ENCODE assay signal across 25 cellular contexts in genomic region chr10:100923580-100923979, GRCh38.
"Had no signal": no experiment of that assay in that cellular context is flagged by ENCODE, and none has a peak within 500 bp of the region (broad histone marks: within the 10 kb centered on the region; RNA-seq: fewer than 3 reads in every experiment).

No MANE protein-coding gene starts in this region.

- H3K9me3 ChIP-seq: ovary, psoas muscle, tibial artery had no signal

- ATAC-seq: activated T-cell treated with anti-CD3 and anti-CD28 coated beads, Interleukin-2, amount 50 U/mL, for 72 hours; foreskin keratinocyte; left ventricle myocardium superior; natural killer cell treated with Interleukin-12 subunit alpha and Interleukin-12 subunit beta and Interleukin-15 and Interleukin-18, amount 100 ng/mL, for 72 hours; psoas muscle; right cardiac atrium had no signal

- H3K9me3 Mint-ChIP-seq: activated naive CD4-positive, alpha-beta T cell treated with anti-CD3 and anti-CD28 coated beads for 36 hours; activated naive CD8-positive, alpha-beta T cell treated with anti-CD3 and anti-CD28 coated beads, Interleukin-2, amount 10 ng/mL, durations not matched to agents 7 days and 5 days; activated T-cell treated with anti-CD3 and anti-CD28 coated beads, Interleukin-2, amount 50 U/mL, for 72 hours; immature natural killer cell; natural killer cell treated with Interleukin-12 subunit alpha and Interleukin-12 subunit beta and Interleukin-15 and Interleukin-18, amount 100 ng/mL, for 72 hours; stimulated activated naive CD8-positive, alpha-beta T cell treated with anti-CD3 and anti-CD28 coated beads, Interleukin-15, Interleukin-2, amounts not matched to agents 100 ng/mL and 50 ng/mL, for 24 hours had no signal

- H2AFZ ChIP-seq: hepatocyte had no signal

- DNase-seq: activated CD4-positive, alpha-beta T cell treated with anti-CD3 and anti-CD28 coated beads for 4 hours; activated CD4-positive, alpha-beta T cell treated with anti-CD3 and anti-CD28 coated beads, Interleukin-2, amount 50 U/mL, for 48 hours; activated CD4-positive, CD25-positive, alpha-beta regulatory T cell; activated CD8-positive, alpha-beta memory T cell treated with anti-CD3 and anti-CD28 coated beads, Interleukin-2, amount 50 U/mL, for 48 hours; activated effector memory CD4-positive, alpha-beta T cell treated with Interleukin-2 at 50 U/mL for 16 hours; activated naive CD4-positive, alpha-beta T cell treated with anti-CD3 and anti-CD28 coated beads for 36 hours; activated naive CD8-positive, alpha-beta T cell treated with anti-CD3 and anti-CD28 coated beads, Interleukin-2, amount 10 ng/mL, durations not matched to agents 7 days and 5 days; activated T-cell treated with anti-CD3 and anti-CD28 coated beads, Interleukin-2, amount 50 U/mL, for 72 hours; amniotic stem cell; effector CD4-positive, alpha-beta T cell; foreskin keratinocyte; glutamatergic neuron; immature natural killer cell; left ventricle myocardium superior; ovary; psoas muscle; right cardiac atrium; stimulated activated CD4-positive, alpha-beta T cell treated with anti-CD3 and anti-CD28 coated beads, Interleukin-1b, Interleukin-23, amount 100 ng/mL, for 48 hours; T-helper 1 cell; tibial artery had no signal

- H3K4me1 ChIP-seq: foreskin keratinocyte, psoas muscle, tibial artery had no signal

- H3K27ac ChIP-seq: foreskin keratinocyte, hepatocyte, ovary, psoas muscle, tibial artery had no signal

- H3K27ac Mint-ChIP-seq: activated naive CD4-positive, alpha-beta T cell treated with anti-CD3 and anti-CD28 coated beads for 36 hours; activated naive CD8-positive, alpha-beta T cell treated with anti-CD3 and anti-CD28 coated beads, Interleukin-2, amount 10 ng/mL, durations not matched to agents 7 days and 5 days; activated T-cell treated with anti-CD3 and anti-CD28 coated beads, Interleukin-2, amount 50 U/mL, for 72 hours; immature natural killer cell; natural killer cell treated with Interleukin-12 subunit alpha and Interleukin-12 subunit beta and Interleukin-15 and Interleukin-18, amount 100 ng/mL, for 72 hours; stimulated activated naive CD8-positive, alpha-beta T cell treated with anti-CD3 and anti-CD28 coated beads, Interleukin-15, Interleukin-2, amounts not matched to agents 100 ng/mL and 50 ng/mL, for 24 hours had no signal

- H3K4me3 Mint-ChIP-seq: activated naive CD4-positive, alpha-beta T cell treated with anti-CD3 and anti-CD28 coated beads for 36 hours; activated naive CD8-positive, alpha-beta T cell treated with anti-CD3 and anti-CD28 coated beads, Interleukin-2, amount 10 ng/mL, durations not matched to agents 7 days and 5 days; activated T-cell treated with anti-CD3 and anti-CD28 coated beads, Interleukin-2, amount 50 U/mL, for 72 hours; immature natural killer cell; natural killer cell treated with Interleukin-12 subunit alpha and Interleukin-12 subunit beta and Interleukin-15 and Interleukin-18, amount 100 ng/mL, for 72 hours; stimulated activated naive CD8-positive, alpha-beta T cell treated with anti-CD3 and anti-CD28 coated beads, Interleukin-15, Interleukin-2, amounts not matched to agents 100 ng/mL and 50 ng/mL, for 24 hours had no signal

- H3K4me3 ChIP-seq: cardiac muscle cell, hepatocyte, ovary, psoas muscle, tibial artery had no signal

- H3K4me2 ChIP-seq: hepatocyte had no signal

- H3K27me3 Mint-ChIP-seq: activated naive CD8-positive, alpha-beta T cell treated with anti-CD3 and anti-CD28 coated beads, Interleukin-2, amount 10 ng/mL, durations not matched to agents 7 days and 5 days; natural killer cell treated with Interleukin-12 subunit alpha and Interleukin-12 subunit beta and Interleukin-15 and Interleukin-18, amount 100 ng/mL, for 72 hours; stimulated activated naive CD8-positive, alpha-beta T cell treated with anti-CD3 and anti-CD28 coated beads, Interleukin-15, Interleukin-2, amounts not matched to agents 100 ng/mL and 50 ng/mL, for 24 hours had no signal

- H3K27me3 ChIP-seq: cardiac muscle cell, foreskin keratinocyte, hepatocyte, ovary, tibial artery had no signal

- H3K36me3 ChIP-seq: ovary had no signal

- FAIRE-seq: endometrium had no signal
